In the genomic region with DNA sequence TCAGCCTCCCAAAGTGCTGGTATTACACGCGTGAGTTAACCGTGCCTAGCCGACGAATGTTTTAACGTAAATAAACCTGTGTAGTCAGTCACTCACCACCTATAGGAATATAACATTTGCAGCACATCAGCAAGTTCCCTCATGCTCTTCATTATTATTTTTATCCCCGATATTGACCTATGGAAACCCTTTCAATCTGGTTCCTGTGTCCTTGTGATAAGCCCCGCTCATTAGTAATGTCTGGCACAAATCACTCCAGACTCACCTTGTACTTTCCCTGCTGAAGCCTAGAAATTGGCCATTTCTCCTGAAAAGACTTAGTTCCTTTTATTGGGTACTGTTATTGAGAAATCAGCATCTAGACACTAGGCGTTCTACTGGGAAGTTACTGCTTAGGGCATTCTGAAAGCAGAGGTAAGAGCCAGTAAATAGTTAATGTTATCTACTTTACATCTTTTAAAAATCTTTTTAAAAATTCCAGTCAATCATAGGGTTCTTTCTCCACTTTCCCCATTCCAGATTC, we compare ENCODE assay signal across 1 cellular context.
TF ChIP-seq lines count a peak whose summit lies in the region.

No MANE protein-coding gene starts in this region.

TF ChIP-seq in IMR-90, 13 proteins besides CTCF, POLR2A, EP300 and RAD21:
- TF ChIP-seq MAZ (IDR thresholded peaks at IDR 0.05; ENCODE audit: borderline replicate concordance, low read depth, low read length) (no peak), BHLHE40 (IDR thresholded peaks at IDR 0.05; ENCODE audit: low read depth, low read length) (no peak), MAFK (IDR thresholded peaks at IDR 0.05; ENCODE audit: low read depth, low read length) (no peak), ELK1 (IDR thresholded peaks at IDR 0.05; ENCODE audit: borderline replicate concordance, low read depth, low read length) (no peak), CHD1 (IDR thresholded peaks at IDR 0.05; ENCODE audit: low read depth, low read length) (no peak), NFE2L2 (IDR thresholded peaks at IDR 0.05; ENCODE audit: low read depth, low read length) (no peak)
